In genomic region chr4:120071192-120071795, GRCh38 we compare ENCODE assay signal across 8 cellular contexts. TPM values are rescaled to one million over a fixed set of nuclear protein-coding genes. Genes with fewer than 3 reads are reported as not detected.
DNase-seq lines count a peak whose midpoint lies in the region; ATAC-seq and TF ChIP-seq lines count a peak whose summit lies in the region.

No MANE protein-coding gene starts in this region.

- H2AFZ ChIP-seq in OCI-LY7 (ENCODE audit: low read length), result no peak overlapping the region

- intact Hi-C loops in OCI-LY7 (cut with micrococcal nuclease; ENCODE audit: unreplicated experiment), result loop anchor here (1.0 to 5.0 kb wide), 2 partner anchors 85 to 1026 kb away; no protein-coding TSS in a partner anchor

- H3K36me3 ChIP-seq in OCI-LY7 (ENCODE audit: insufficient read depth, low read length), result no peaks in the 10 kb centered on the region
- no peaks in the 10 kb centered on the region for H3K36me3 ChIP-seq in kidney epithelial cell (ENCODE audit: control insufficient read depth, insufficient read depth, low read length)

- no TSS peak for BruUV-seq in OCI-LY7 (replicated peaks; lab: Mats Ljungman, UMichigan)

- DNase-seq in NCI-H345 (lab: John Stamatoyannopoulos, UW) (peak; percentile 51), NCI-H345 treated with DMSO at 0.1 percent for 48 hours (lab: John Stamatoyannopoulos, UW; ENCODE audit: unreplicated experiment) (no peak), OCI-LY7 (ENCODE audit: low spot score) (peak; percentile 73), astrocyte of the spinal cord (ENCODE audit: low read depth, low spot score) (peak; percentile 81), kidney epithelial cell (ENCODE audit: low read depth) (no peak)
- peak; percentile 37 for DNase-seq in stimulated activated CD8-positive, alpha-beta memory T cell treated with anti-CD3 and anti-CD28 coated beads, Interleukin-4, amount 100 ng/mL, for 48 hours

- no peak overlapping the region for H3K27ac ChIP-seq in OCI-LY7 (ENCODE audit: low read depth, low read length, poor library complexity, severe bottlenecking)

- H4K20me1 ChIP-seq in OCI-LY7 (ENCODE audit: insufficient read depth, low read length), result no peaks in the 10 kb centered on the region

- H3K79me2 ChIP-seq in OCI-LY7 (ENCODE audit: insufficient read depth, low read depth, low read length), result peaks cover 28% of the 10 kb centered on the region; the same call in 1 of the 2 replicates

- POLR2A ChIA-PET in OCI-LY7 (lab: Charles Lee), result interaction anchor here (1.2 kb wide), 1 partner anchor 20 kb away, joined by 3 read pairs; no protein-coding TSS in a partner anchor

- H3K4me3 ChIP-seq in OCI-LY7 (ENCODE audit: low read depth, low read length, poor library complexity, severe bottlenecking), result no peak overlapping the region
- no peak overlapping the region for H3K4me3 ChIP-seq in astrocyte of the spinal cord (ENCODE audit: low read depth, low read length)
- H3K4me3 ChIP-seq in kidney epithelial cell (ENCODE audit: low read depth, low read length), result no peak overlapping the region

- H3K9me3 ChIP-seq in OCI-LY7 (ENCODE audit: low read length), result no peaks in the 10 kb centered on the region

- no peaks in the 10 kb centered on the region for H3K27me3 ChIP-seq in kidney epithelial cell (ENCODE audit: control insufficient read depth, insufficient read depth, low read length)

- in situ Hi-C loops in astrocyte of the spinal cord (cut with HindIII; ENCODE audit: low sequenced_read_pairs), result no loop called here

- TF ChIP-seq CTCF in OCI-LY7 (conservative IDR thresholded peaks at IDR 0.05; ENCODE audit: low read length) (peak; percentile 87), astrocyte of the spinal cord (IDR thresholded peaks at IDR 0.05; ENCODE audit: low read depth, low read length) (peak; percentile 49), kidney epithelial cell (IDR thresholded peaks at IDR 0.05; ENCODE audit: insufficient read depth, low read length, poor library complexity, severe bottlenecking) (peak; percentile 56)

- peak; percentile 20 for ATAC-seq in HG03469 (IDR thresholded peaks at IDR 0.05; ENCODE audit: unreplicated experiment)
- no peak for ATAC-seq in GM19463 (IDR thresholded peaks at IDR 0.05; ENCODE audit: unreplicated experiment)

- peak overlapping the region; percentile 31 for H3K4me2 ChIP-seq in OCI-LY7 (ENCODE audit: low read length)

- H3K9me2 ChIP-seq in OCI-LY7 (ENCODE audit: insufficient read depth, low read length), result no peaks in the 10 kb centered on the region

- H3K4me1 ChIP-seq in OCI-LY7 (ENCODE audit: insufficient read depth, low read length, poor library complexity, severe bottlenecking), result peaks cover 25% of the 10 kb centered on the region

- CTCF ChIA-PET in OCI-LY7 (lab: Charles Lee; ENCODE audit: unreplicated experiment), result no interaction called here

RNA-seq across cellular contexts. Expression of gene MAD2L1, which starts 4.6 kb away (rescaled TPM):
- 69.3 and 109 TPM in 2 replicates for total RNA-seq in OCI-LY7 (2014; rRNA removed; shearing (Covaris generic))
- total RNA-seq in OCI-LY7 (2022) (112 TPM in 2 replicates), kidney epithelial cell (8.1 and 11.6 TPM in 2 replicates)

Comparison
In these comparisons a context has a peak if more than half of its experiments do, and no peak if none do; other contexts are left out.
1. DNase-seq: peak in NCI-H345 (single experiment), OCI-LY7 (single experiment), astrocyte of the spinal cord (single experiment) and stimulated activated CD8-positive, alpha-beta memory T cell treated with anti-CD3 and anti-CD28 coated beads, Interleukin-4, amount 100 ng/mL, for 48 hours (single experiment); none in NCI-H345 treated with DMSO at 0.1 percent for 48 hours (single experiment) and kidney epithelial cell (single experiment).
2. Peak in every context shown above with its lines, with median percentiles within 50 percentile points of each other: CTCF ChIP-seq.